16 cellular contexts compared by ENCODE assay signal in genomic region chr3:72395654-72396415, GRCh38.
"Had no signal": no experiment of that assay in that cellular context is flagged by ENCODE, and none has a peak within 500 bp of the region (broad histone marks: within the 10 kb centered on the region; RNA-seq: fewer than 3 reads in every experiment).

No MANE protein-coding gene starts in this region.

- FAIRE-seq: TTC549 had no signal

- H3K36me3 ChIP-seq: esophagus squamous epithelium, upper lobe of left lung had no signal

- H3K9me3 ChIP-seq: esophagus squamous epithelium, mucosa of descending colon, psoas muscle, upper lobe of left lung had no signal

- DNase-seq: activated CD4-positive, alpha-beta T cell treated with anti-CD3 and anti-CD28 coated beads, Interleukin-2, amount 50 U/mL, for 48 hours; activated gamma-delta T cell treated with Interleukin-2 at 50 U/mL for 16 hours; activated T-cell treated with anti-CD3 and anti-CD28 coated beads, Interleukin-2, amount 50 U/mL, for 48 hours; aorta; esophagus squamous epithelium; immature natural killer cell; left colon; mucosa of descending colon; occipital lobe; psoas muscle; stimulated activated CD4-positive, alpha-beta T cell treated with anti-CD3 and anti-CD28 coated beads, Interleukin-12 subunit alpha, Interleukin-12 subunit beta, amount 100 ng/mL, for 4 hours; stimulated activated naive CD4-positive, alpha-beta T cell; T-helper 2 cell; upper lobe of left lung had no signal

- H3K27me3 ChIP-seq: esophagus squamous epithelium, upper lobe of left lung had no signal

- H3K4me3 ChIP-seq: esophagus squamous epithelium, lung, mucosa of descending colon, psoas muscle, upper lobe of left lung had no signal

- H3K27ac ChIP-seq: esophagus squamous epithelium, psoas muscle, upper lobe of left lung had no signal
